In the genomic region with DNA sequence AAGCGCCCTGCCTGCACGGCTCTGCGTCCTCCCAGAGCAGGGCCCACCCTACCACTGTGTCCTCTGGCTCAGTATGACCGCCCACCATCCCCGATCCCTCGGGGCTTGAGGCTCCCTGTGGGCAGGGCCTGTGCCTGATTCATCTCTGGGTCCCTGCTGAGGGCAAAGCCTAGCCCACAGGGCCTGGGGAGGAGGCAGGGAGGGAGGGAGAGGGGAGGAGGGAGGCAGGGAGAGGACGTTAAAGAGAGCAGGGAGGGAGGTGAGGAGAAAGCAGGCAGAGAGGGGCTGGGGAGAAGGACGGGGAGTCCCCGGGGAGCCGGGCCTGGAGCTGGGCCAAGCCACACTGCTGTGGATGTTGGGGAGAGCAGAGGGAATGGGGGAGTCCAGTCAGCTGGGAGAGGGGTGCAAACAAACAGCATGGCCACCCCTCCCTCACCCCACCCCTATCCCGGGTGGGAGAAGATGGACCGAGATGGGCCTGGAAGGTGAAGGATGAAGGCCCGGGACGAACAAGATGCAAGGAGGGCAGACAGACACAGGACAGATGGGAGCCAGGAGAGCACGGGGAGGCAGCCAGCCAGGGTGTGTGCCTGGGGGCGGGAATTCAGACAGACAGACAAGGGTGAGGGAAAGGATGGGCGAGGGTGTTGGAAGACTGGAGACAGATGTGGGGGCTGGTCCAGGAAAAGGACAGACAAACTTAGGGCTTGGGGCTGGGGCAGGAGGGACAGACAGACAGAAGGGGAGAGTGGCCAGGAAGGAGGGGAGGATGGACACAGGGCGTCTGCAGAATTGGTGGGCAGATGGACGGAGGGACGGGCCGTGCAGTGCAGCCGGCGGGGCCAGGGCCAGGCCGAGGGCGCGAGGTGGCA, we compare ENCODE assay signal across 1 cellular context.
TF ChIP-seq lines count a peak whose summit lies in the region.

No MANE protein-coding gene starts in this region.

TF ChIP-seq in HEK293, 187 proteins besides CTCF, POLR2A, EP300 and RAD21 (continued from another document):
- no peak for TF ChIP-seq ZNF529 (tag by site-specific recombination; IDR thresholded peaks at IDR 0.05; ENCODE audit: insufficient replicate concordance)
- no peak for TF ChIP-seq REPIN1 (tag by site-specific recombination; IDR thresholded peaks at IDR 0.05; ENCODE audit: low read depth)
- TF ChIP-seq ZNF394 (tag by site-specific recombination; IDR thresholded peaks at IDR 0.05; ENCODE audit: borderline replicate concordance) = no peak
- peak; percentile 89 for TF ChIP-seq ZIC2 (tag by site-specific recombination; IDR thresholded peaks at IDR 0.05)
- TF ChIP-seq, protein P1, sequence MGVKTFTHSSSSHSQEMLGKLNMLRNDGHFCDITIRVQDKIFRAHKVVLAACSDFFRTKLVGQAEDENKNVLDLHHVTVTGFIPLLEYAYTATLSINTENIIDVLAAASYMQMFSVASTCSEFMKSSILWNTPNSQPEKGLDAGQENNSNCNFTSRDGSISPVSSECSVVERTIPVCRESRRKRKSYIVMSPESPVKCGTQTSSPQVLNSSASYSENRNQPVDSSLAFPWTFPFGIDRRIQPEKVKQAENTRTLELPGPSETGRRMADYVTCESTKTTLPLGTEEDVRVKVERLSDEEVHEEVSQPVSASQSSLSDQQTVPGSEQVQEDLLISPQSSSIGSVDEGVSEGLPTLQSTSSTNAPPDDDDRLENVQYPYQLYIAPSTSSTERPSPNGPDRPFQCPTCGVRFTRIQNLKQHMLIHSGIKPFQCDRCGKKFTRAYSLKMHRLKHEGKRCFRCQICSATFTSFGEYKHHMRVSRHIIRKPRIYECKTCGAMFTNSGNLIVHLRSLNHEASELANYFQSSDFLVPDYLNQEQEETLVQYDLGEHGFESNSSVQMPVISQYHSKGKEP (tag by site-specific recombination; IDR thresholded peaks at IDR 0.05) = no peak
- TF ChIP-seq GLIS1 (tag by site-specific recombination; IDR thresholded peaks at IDR 0.05) = 0 out of 2 replicates have a peak, but pooled peaks have one; percentile 13
- TF ChIP-seq ZNF157 (tag by site-specific recombination; IDR thresholded peaks at IDR 0.05) = no peak
- TF ChIP-seq WT1 (tag by site-specific recombination; IDR thresholded peaks at IDR 0.05) = peak; percentile 69; the same call in 1 of the 2 replicates
- TF ChIP-seq EGR2 (tag by site-specific recombination; IDR thresholded peaks at IDR 0.05; ENCODE audit: low read depth) = peak; percentile 57; the same call in 1 of the 2 replicates
- TF ChIP-seq ZNF426 (tag by site-specific recombination; IDR thresholded peaks at IDR 0.05) = no peak
